Comparison of ENCODE assay signal across 17 cellular contexts in the genomic region with DNA sequence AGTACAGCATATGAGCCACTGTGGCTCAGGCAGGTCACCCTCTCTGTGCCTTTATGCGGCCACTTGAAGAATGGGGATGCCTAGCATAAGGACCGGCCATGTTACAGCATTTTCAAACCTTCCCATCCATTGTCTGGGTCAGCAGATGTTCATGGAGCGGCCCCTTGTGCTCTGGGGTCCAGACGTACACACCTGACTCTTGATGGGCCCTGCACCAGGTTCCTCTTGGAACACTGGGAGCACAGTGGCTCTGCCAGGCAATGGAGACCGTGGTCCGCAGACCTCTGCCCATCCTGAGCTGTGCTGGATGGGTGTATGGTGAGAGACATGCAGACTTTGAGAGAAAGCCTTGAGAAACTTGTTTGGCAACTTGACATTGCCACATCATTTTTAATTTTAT.
"Had no signal": no experiment of that assay in that cellular context is flagged by ENCODE, and none has a peak within 500 bp of the region (broad histone marks: within the 10 kb centered on the region; RNA-seq: fewer than 3 reads in every experiment).

No MANE protein-coding gene starts in this region.

- H3K27me3 ChIP-seq: colonic mucosa, neutrophil, right lobe of liver, testis had no signal

- H3K36me3 ChIP-seq: colonic mucosa, left ventricle myocardium inferior, neutrophil, right lobe of liver had no signal

- H3K4me1 ChIP-seq: colonic mucosa, foreskin keratinocyte had no signal

- H3K27ac ChIP-seq: colonic mucosa, foreskin keratinocyte, neutrophil, parathyroid adenoma, right lobe of liver, testis had no signal

- H3K4me3 ChIP-seq: colonic mucosa, left ventricle myocardium inferior, right lobe of liver, testis had no signal

- DNase-seq: activated CD4-positive, alpha-beta T cell treated with anti-CD3 and anti-CD28 coated beads, Interleukin-2, amount 50 U/mL, for 4 hours; activated CD8-positive, alpha-beta memory T cell treated with anti-CD3 and anti-CD28 coated beads for 24 hours; colonic mucosa; foreskin keratinocyte; left ventricle myocardium inferior; midbrain; stimulated activated CD4-positive, alpha-beta T cell treated with anti-CD3 and anti-CD28 coated beads, Interleukin-15, amount 100 ng/mL, for 24 hours; stimulated activated naive B cell treated with anti-CD40 and anti-IgM and Interleukin-4, amounts not matched to agents 10 μg/mL and 1 μg/mL and 100 μg/mL, for 72 hours; T1000; testis; trophoblast cell had no signal

- ATAC-seq: activated naive CD4-positive, alpha-beta T cell treated with anti-CD3 and anti-CD28 coated beads, Interleukin-2, amount 50 U/mL, for 72 hours; foreskin keratinocyte; natural killer cell treated with Interleukin-12 subunit alpha and Interleukin-12 subunit beta and Interleukin-15 and Interleukin-18, amount 100 ng/mL, for 72 hours; stimulated activated naive B cell treated with anti-CD40 and anti-IgM and Interleukin-4, amounts not matched to agents 10 μg/mL and 1 μg/mL and 100 μg/mL, for 72 hours; WTC11 had no signal

- H2AFZ ChIP-seq: parathyroid adenoma had no signal

- H3K9me3 ChIP-seq: colonic mucosa, left ventricle myocardium inferior, neutrophil, right lobe of liver, testis had no signal
